ENCODE assay signal across 12 cellular contexts in genomic region chr4:139913398-139913990, GRCh38.
DNase-seq lines count a peak whose midpoint lies in the region; ATAC-seq and TF ChIP-seq lines count a peak whose summit lies in the region.
"Had no signal": no experiment of that assay in that cellular context is flagged by ENCODE, and none has a peak within 500 bp of the region (broad histone marks: within the 10 kb centered on the region; RNA-seq: fewer than 3 reads in every experiment).

No MANE protein-coding gene starts in this region.

- no peak for TF ChIP-seq CTCF in adrenal gland (IDR thresholded peaks at IDR 0.05)
- TF ChIP-seq CTCF in tibial artery (IDR thresholded peaks at IDR 0.05): no peak
- TF ChIP-seq CTCF in BE2C (IDR thresholded peaks at IDR 0.05; ENCODE audit: low read depth, low read length): no peak
- TF ChIP-seq CTCF in upper lobe of right lung (IDR thresholded peaks at IDR 0.05): no peak

- H3K4me3 Mint-ChIP-seq in T-helper 2 cell treated with Interferon-gamma antibody and Interleukin-4, amounts not matched to agents 5 μg/mL and 100 μg/mL, for 36 hours: no peak overlapping the region

- TF ChIP-seq POLR2A in adrenal gland (IDR thresholded peaks at IDR 0.05): no peak

- H3K27ac ChIP-seq in adrenal gland: peak overlapping the region in 3 of 5 donors; percentile 41 to 67 (median 58)
- peak overlapping the region; percentile 21 to 34 for H3K27ac ChIP-seq in tibial artery
- no peak overlapping the region for H3K27ac ChIP-seq in upper lobe of right lung

- H3K4me1 ChIP-seq in adrenal gland (replicated peaks in 1 of 2): peaks cover 15 to 39% of the 10 kb centered on the region in 2 donors
- peaks cover 0 to 49% (median 25%) of the 10 kb centered on the region in 4 donors for H3K4me1 ChIP-seq in tibial artery
- H3K4me1 ChIP-seq in BE2C: peaks cover 31% of the 10 kb centered on the region
- H3K4me1 ChIP-seq in upper lobe of right lung: peaks cover 35% of the 10 kb centered on the region

- H3K36me3 Mint-ChIP-seq in T-helper 2 cell treated with Interferon-gamma antibody and Interleukin-4, amounts not matched to agents 5 μg/mL and 100 μg/mL, for 36 hours (ENCODE audit: low read depth): no peaks in the 10 kb centered on the region

- H3K9me3 Mint-ChIP-seq in T-helper 2 cell treated with Interferon-gamma antibody and Interleukin-4, amounts not matched to agents 5 μg/mL and 100 μg/mL, for 36 hours: no peaks in the 10 kb centered on the region

- H3K9me3 ChIP-seq in adrenal gland (replicated peaks in 1 of 3) (no peaks in the 10 kb centered on the region), tibial artery (no peaks in the 10 kb centered on the region), BE2C (no peaks in the 10 kb centered on the region), upper lobe of right lung (no peaks in the 10 kb centered on the region)

- ATAC-seq in left colon (peak; percentile 78), upper lobe of right lung (no peak)

- 14 to 32% (median 28%) methylated on average over 8 of the region's 8 CpGs for WGBS in adrenal gland, 4 donors

- peaks cover 18% of the 10 kb centered on the region for H3K27me3 Mint-ChIP-seq in T-helper 2 cell treated with Interferon-gamma antibody and Interleukin-4, amounts not matched to agents 5 μg/mL and 100 μg/mL, for 36 hours (ENCODE audit: low read depth)

- H3K27me3 ChIP-seq in adrenal gland (no peaks in the 10 kb centered on the region), tibial artery (no peaks in the 10 kb centered on the region), BE2C (no peaks in the 10 kb centered on the region), upper lobe of right lung (no peaks in the 10 kb centered on the region)

- H3K4me3 ChIP-seq in adrenal gland (no peak overlapping the region), tibial artery (peak overlapping the region; percentile 7 to 27), BE2C (ENCODE audit: low read depth, low read length) (no peak overlapping the region), upper lobe of right lung (no peak overlapping the region)

- intact Hi-C loops in adrenal gland (cut with DNase I): no loop called here
- intact Hi-C loops in left colon (cut with DNase I, micrococcal nuclease): no loop called here
- intact Hi-C loops in tibial artery (cut with DNase I; ENCODE audit: low total_unique reads): no loop called here
- intact Hi-C loops in upper lobe of right lung (cut with DNase I): no loop called here

- DNase-seq in NCI-H82 (lab: John Stamatoyannopoulos, UW) (peak; percentile 26), NCI-H82 treated with DMSO at 0.1 percent for 48 hours (lab: John Stamatoyannopoulos, UW; ENCODE audit: unreplicated experiment) (no peak), adrenal gland (peak in 4 of 7 donors; percentile 22 to 31 (median 30)), left colon (peak in 1 of 2 donors; percentile 32), tibial artery (no peak), BE2C (no peak), upper lobe of right lung (no peak)
- no peak for DNase-seq in T-helper 2 cell treated with Interferon-gamma antibody and Interleukin-4, amounts not matched to agents 5 μg/mL and 100 μg/mL, for 36 hours (ENCODE audit: low spot score)
- DNase-seq: GDM1; head of caudate nucleus; NCI-H187 treated with DMSO at 0.1 percent for 48 hours; stimulated activated CD8-positive, alpha-beta memory T cell treated with anti-CD3 and anti-CD28 coated beads, Interleukin-4, amount 100 ng/mL, for 48 hours had no signal

- H3K36me3 ChIP-seq in adrenal gland (replicated peaks in 1 of 2) (no peaks in the 10 kb centered on the region), tibial artery (no peaks in the 10 kb centered on the region), BE2C (no peaks in the 10 kb centered on the region; the same call in 1 of the 2 replicates), upper lobe of right lung (no peaks in the 10 kb centered on the region)

- H3K27ac Mint-ChIP-seq in T-helper 2 cell treated with Interferon-gamma antibody and Interleukin-4, amounts not matched to agents 5 μg/mL and 100 μg/mL, for 36 hours: no peak overlapping the region

- H3K4me1 Mint-ChIP-seq in T-helper 2 cell treated with Interferon-gamma antibody and Interleukin-4, amounts not matched to agents 5 μg/mL and 100 μg/mL, for 36 hours (ENCODE audit: low read depth): no peaks in the 10 kb centered on the region

Comparison
In these comparisons a context has a peak if more than half of its experiments do, and no peak if none do; other contexts are left out.
1. DNase-seq: peak in NCI-H82 (single experiment) and adrenal gland (4 of 7); none in NCI-H82 treated with DMSO at 0.1 percent for 48 hours (single experiment), tibial artery (0 of 2), BE2C (single experiment), upper lobe of right lung (single experiment) and T-helper 2 cell treated with Interferon-gamma antibody and Interleukin-4, amounts not matched to agents 5 μg/mL and 100 μg/mL, for 36 hours (single experiment).
2. H3K4me3 ChIP-seq: peak in tibial artery (2 of 2); none in adrenal gland (0 of 4), BE2C (single experiment) and upper lobe of right lung (single experiment).